In the genomic region with DNA sequence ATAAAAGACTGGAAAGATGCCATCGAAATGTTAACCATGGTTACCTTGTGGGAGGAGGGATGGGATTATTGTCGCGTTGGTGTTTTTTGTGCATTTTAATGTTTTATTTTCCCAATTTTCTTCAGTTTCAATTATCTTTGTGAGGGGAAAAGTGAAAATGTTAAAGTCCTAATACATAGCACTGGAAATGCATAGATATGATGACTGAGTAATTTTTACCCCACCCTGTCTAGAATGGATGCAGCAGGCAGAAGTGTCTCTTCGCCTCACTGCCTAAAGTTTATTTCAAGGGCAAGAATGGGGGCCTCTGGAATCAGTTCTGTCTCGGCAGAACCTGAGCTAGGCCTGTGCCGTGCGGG, we compare ENCODE assay signal across 10 cellular contexts. TPM values are rescaled to one million over a fixed set of nuclear protein-coding genes. Genes with fewer than 3 reads are reported as not detected.
A peak's percentile ranks its signal among the peaks of the same experiment; 100 is the strongest.
DNase-seq lines count a peak whose midpoint lies in the region; ATAC-seq and TF ChIP-seq lines count a peak whose summit lies in the region.
"Had no signal": no experiment of that assay in that cellular context is flagged by ENCODE, and none has a peak within 500 bp of the region (broad histone marks: within the 10 kb centered on the region; RNA-seq: fewer than 3 reads in every experiment).

No MANE protein-coding gene starts in this region.

- WGBS in SK-N-SH (ENCODE audit: low lambda C conversion rate), result 41% methylated on average over 7 of the region's 7 CpGs
- WGBS in lower leg skin, 2 donors, result 80 to 83% methylated on average over 7 of the region's 7 CpGs

- no peaks in the 10 kb centered on the region for H3K36me3 Mint-ChIP-seq in dendritic cell treated with granulocyte-macrophage colony-stimulating factor and Interleukin-4, amounts not matched to agents 40 ng/mL and 50 ng/mL, for 4 days (ENCODE audit: low read depth)
- H3K36me3 Mint-ChIP-seq in osteocyte (ENCODE audit: unreplicated experiment), result no peaks in the 10 kb centered on the region

- no peaks in the 10 kb centered on the region for H3F3A ChIP-seq in SK-N-SH (replicated peaks; ENCODE audit: insufficient read depth)

- H3K4me3 Mint-ChIP-seq in dendritic cell treated with granulocyte-macrophage colony-stimulating factor and Interleukin-4, amounts not matched to agents 40 ng/mL and 50 ng/mL, for 4 days, result peak overlapping the region; percentile 76
- peak overlapping the region; percentile 71 for H3K4me3 Mint-ChIP-seq in osteocyte (ENCODE audit: unreplicated experiment)

- DNase-seq in SK-N-SH, result no peak
- no peak for DNase-seq in NT2/D1 (ENCODE audit: low read depth, low spot score)
- no peak for DNase-seq in osteocyte (ENCODE audit: extremely low spot score, unreplicated experiment)
- no peak for DNase-seq in lower leg skin (ENCODE audit: low spot score in 2 of 2)
- DNase-seq in activated CD4-positive, CD25-positive, alpha-beta regulatory T cell (lab: John Stamatoyannopoulos, UW), result no peak
- DNase-seq: NK-92 treated with Interleukin-12 subunit alpha and Interleukin-12 subunit beta, amount 100 ng/mL, for 24 hours had no signal

- H4K20me1 ChIP-seq in SK-N-SH (ENCODE audit: insufficient read depth), result peaks cover 10% of the 10 kb centered on the region; the same call in 1 of the 2 replicates

- H3K27ac Mint-ChIP-seq in dendritic cell treated with granulocyte-macrophage colony-stimulating factor and Interleukin-4, amounts not matched to agents 40 ng/mL and 50 ng/mL, for 4 days, result no peak overlapping the region
- H3K27ac Mint-ChIP-seq in osteocyte (ENCODE audit: unreplicated experiment), result no peak overlapping the region

- no peaks in the 10 kb centered on the region for H3K36me3 ChIP-seq in SK-N-SH (replicated peaks in 1 of 2; ENCODE audit: control insufficient read depth in 1 of 2, insufficient read depth in 2 of 2, low read length in 1 of 2)
- H3K36me3 ChIP-seq in NT2/D1 (ENCODE audit: insufficient read depth, insufficient read length, low read length), result no peaks in the 10 kb centered on the region

- intact Hi-C loops in dendritic cell treated with granulocyte-macrophage colony-stimulating factor and Interleukin-4, amounts not matched to agents 40 ng/mL and 50 ng/mL, for 4 days (cut with micrococcal nuclease), result loop anchor here (5.0 to 10.0 kb wide), 3 partner anchors 343 to 611 kb away; partner anchors contain the start of genes CEP70, COPB2 and NME9
- intact Hi-C loops in lower leg skin (cut with DNase I; ENCODE audit: low total_unique reads), result loop anchor here (5.0 kb wide), 1 partner anchor 392 kb away; no protein-coding TSS in a partner anchor

- CTCF ChIA-PET in SK-N-SH (lab: Yijun Ruan, JAX), result interaction anchor here (0.6 to 4.9 kb wide), 47 partner anchors 8 to 585 kb away, joined by 3 to 100 read pairs (median 5); partner anchors contain the start of genes CEP70, FOXL2 and FOXL2NB

- H3K27me3 ChIP-seq in SK-N-SH (ENCODE audit: insufficient read depth) (peaks cover 71% of the 10 kb centered on the region), NT2/D1 (ENCODE audit: insufficient read depth, insufficient read length) (peaks cover 55% of the 10 kb centered on the region)

- H3K4me2 ChIP-seq in SK-N-SH, result peak overlapping the region; percentile 79

- no peak for TF ChIP-seq POLR2A in lower leg skin (IDR thresholded peaks at IDR 0.05)

- H3K4me1 ChIP-seq in SK-N-SH (ENCODE audit: control insufficient read depth in 1 of 2, insufficient read depth in 2 of 2, low read depth in 1 of 2, low read length in 1 of 2) (peaks cover 0 to 8% of the 10 kb centered on the region in 2 experiments; a peak in 1 of 4 replicates), NT2/D1 (ENCODE audit: insufficient read depth, insufficient read length) (peaks cover 7% of the 10 kb centered on the region)

- H3K9me3 Mint-ChIP-seq in dendritic cell treated with granulocyte-macrophage colony-stimulating factor and Interleukin-4, amounts not matched to agents 40 ng/mL and 50 ng/mL, for 4 days, result no peaks in the 10 kb centered on the region
- no peaks in the 10 kb centered on the region for H3K9me3 Mint-ChIP-seq in osteocyte (ENCODE audit: unreplicated experiment)

- no peak overlapping the region for H2AFZ ChIP-seq in SK-N-SH (ENCODE audit: low read depth)

- H3K27ac ChIP-seq in SK-N-SH (ENCODE audit: low read depth in 2 of 2, low read length in 1 of 2), result no peak overlapping the region

- H3K4me3 ChIP-seq in SK-N-SH (ENCODE audit: low read depth in 2 of 2, low read length in 1 of 2), result peak overlapping the region in 1 of 2 experiments; percentile 39; a peak in 2 of 4 replicates
- H3K4me3 ChIP-seq in NT2/D1 (ENCODE audit: insufficient read length, low read depth), result peak overlapping the region; percentile 37
- H3K4me3 ChIP-seq in lower leg skin (ENCODE audit: low read depth, poor library complexity, severe bottlenecking), result no peak overlapping the region

- TF ChIP-seq EP300 in SK-N-SH (IDR thresholded peaks at IDR 0.05; ENCODE audit: borderline replicate concordance in 1 of 2, low read depth in 1 of 2, low read length in 1 of 2), result no peak

- ATAC-seq in SK-N-SH treated with all-trans-retinoic acid at 6 μM for 48 hours, result no peak; the same call in 2 of the 3 replicates
- no peak for ATAC-seq in GM21825 (IDR thresholded peaks at IDR 0.05; ENCODE audit: unreplicated experiment)

- no peaks in the 10 kb centered on the region for H3K9me2 ChIP-seq in SK-N-SH

- H3K27me3 Mint-ChIP-seq in dendritic cell treated with granulocyte-macrophage colony-stimulating factor and Interleukin-4, amounts not matched to agents 40 ng/mL and 50 ng/mL, for 4 days, result peaks cover 90% of the 10 kb centered on the region
- peaks cover 85% of the 10 kb centered on the region for H3K27me3 Mint-ChIP-seq in osteocyte (ENCODE audit: unreplicated experiment)

- no peaks in the 10 kb centered on the region for H3K79me2 ChIP-seq in SK-N-SH (ENCODE audit: insufficient read depth)

- POLR2A ChIA-PET in SK-N-SH (lab: Yijun Ruan, JAX), result no interaction called here

- H3K9me3 ChIP-seq in SK-N-SH (no peaks in the 10 kb centered on the region), NT2/D1 (ENCODE audit: insufficient read depth, low read length) (peaks cover 15% of the 10 kb centered on the region)

- H3K9ac ChIP-seq in SK-N-SH (no peak overlapping the region), NT2/D1 (ENCODE audit: insufficient read length, low read depth) (no peak overlapping the region)

- peaks cover 45% of the 10 kb centered on the region for H3K4me1 Mint-ChIP-seq in dendritic cell treated with granulocyte-macrophage colony-stimulating factor and Interleukin-4, amounts not matched to agents 40 ng/mL and 50 ng/mL, for 4 days (ENCODE audit: low read depth)
- peaks cover 27% of the 10 kb centered on the region for H3K4me1 Mint-ChIP-seq in osteocyte (ENCODE audit: unreplicated experiment)

- TF ChIP-seq CTCF in SK-N-SH (IDR thresholded peaks at IDR 0.05) (no peak), osteocyte (IDR thresholded peaks at IDR 0.05) (no peak), lower leg skin (IDR thresholded peaks at IDR 0.05) (no peak)

- TF ChIP-seq RAD21 in SK-N-SH (IDR thresholded peaks at IDR 0.05; ENCODE audit: low read length), result no peak

TF ChIP-seq in SK-N-SH, 30 proteins besides CTCF, POLR2A, EP300 and RAD21 (continues in another document):
- TF ChIP-seq FOXJ3 (CRISPR knock-in tag; IDR thresholded peaks at IDR 0.05) (no peak), RXRA (IDR thresholded peaks at IDR 0.05; ENCODE audit: borderline replicate concordance, low read depth) (no peak), NRF1 (IDR thresholded peaks at IDR 0.05; ENCODE audit: low read depth, low read length) (no peak)
- TF ChIP-seq, protein P1, sequence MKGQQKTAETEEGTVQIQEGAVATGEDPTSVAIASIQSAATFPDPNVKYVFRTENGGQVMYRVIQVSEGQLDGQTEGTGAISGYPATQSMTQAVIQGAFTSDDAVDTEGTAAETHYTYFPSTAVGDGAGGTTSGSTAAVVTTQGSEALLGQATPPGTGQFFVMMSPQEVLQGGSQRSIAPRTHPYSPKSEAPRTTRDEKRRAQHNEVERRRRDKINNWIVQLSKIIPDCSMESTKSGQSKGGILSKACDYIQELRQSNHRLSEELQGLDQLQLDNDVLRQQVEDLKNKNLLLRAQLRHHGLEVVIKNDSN (IDR thresholded peaks at IDR 0.05; ENCODE audit: borderline replicate concordance, low read depth), result no peak

TF ChIP-seq in SK-N-SH treated with all-trans-retinoic acid at 6 μM for 48 hours, 23 proteins besides CTCF, POLR2A, EP300 and RAD21 (continues in another document):
- TF ChIP-seq SNAI2 (CRISPR knock-in tag; IDR thresholded peaks at IDR 0.05), result no peak
- TF ChIP-seq ARNTL (CRISPR knock-in tag; IDR thresholded peaks at IDR 0.05; ENCODE audit: borderline replicate concordance, low read depth), result no peak
- no peak for TF ChIP-seq TSHZ2 (CRISPR knock-in tag; IDR thresholded peaks at IDR 0.05)
- no peak for TF ChIP-seq PPARA (CRISPR knock-in tag; IDR thresholded peaks at IDR 0.05; ENCODE audit: borderline replicate concordance)

RNA-seq across cellular contexts. Expression of gene FOXL2, which starts 11.5 kb away (rescaled TPM):
- not detected in 2 replicates for polyA plus RNA-seq in SK-N-SH (2012; rRNA removed)
- polyA plus RNA-seq in SK-N-SH (2012; cell fraction: cytosol; rRNA removed), result not detected in 2 replicates
- polyA plus RNA-seq in SK-N-SH (2012; cell fraction: nucleus; rRNA removed), result 0.02 TPM in 1 of 2 replicates, not detected in the other
- total RNA-seq in osteocyte (0.21 and 0.24 TPM in 2 replicates), lower leg skin (not detected)

RNA-seq across cellular contexts. Expression of gene FOXL2NB, which starts 11.5 kb away (rescaled TPM):
- polyA plus RNA-seq in SK-N-SH (2012; rRNA removed), result not detected in 2 replicates
- 0.01 TPM in 1 of 2 replicates, not detected in the other for polyA plus RNA-seq in SK-N-SH (2012; cell fraction: cytosol; rRNA removed)
- polyA plus RNA-seq in SK-N-SH (2012; cell fraction: nucleus; rRNA removed), result 0.04 TPM in 1 of 2 replicates, not detected in the other
- total RNA-seq in osteocyte (0.21 TPM in 1 of 2 replicates, not detected in the other), lower leg skin (not detected)
- total RNA-seq: pulmonary artery endothelial cell had no signal
